ENCODE assay signal across 26 cellular contexts in genomic region chr22:19734163-19734562, GRCh38. TPM values are rescaled to one million over a fixed set of nuclear protein-coding genes. Genes with fewer than 3 reads are reported as not detected.
DNase-seq lines count a peak whose midpoint lies in the region; ATAC-seq, FAIRE-seq and TF ChIP-seq lines count a peak whose summit lies in the region.
"Had no signal": no experiment of that assay in that cellular context is flagged by ENCODE, and none has a peak within 500 bp of the region (broad histone marks: within the 10 kb centered on the region; RNA-seq: fewer than 3 reads in every experiment).

No MANE protein-coding gene starts in this region.

- H3K36me3 Mint-ChIP-seq in activated CD4-positive, alpha-beta T cell treated with anti-CD3 and anti-CD28 coated beads, Interleukin-2, amount 10 ng/mL, durations not matched to agents 24 days and 14 days (ENCODE audit: low read depth) = no peaks in the 10 kb centered on the region
- H3K36me3 Mint-ChIP-seq: CD14-positive monocyte; CD4-positive, alpha-beta memory T cell; CD4-positive, CD25-positive, alpha-beta regulatory T cell; CD8-positive, alpha-beta memory T cell had no signal

- no peak for TF ChIP-seq CTCF in K562 (IDR thresholded peaks at IDR 0.05 in 2 of 3, conservative IDR thresholded peaks at IDR 0.05 in 1 of 3; ENCODE audit: insufficient read depth in 2 of 3, low read depth in 1 of 3, low read length in 3 of 3)

- no peak overlapping the region for H2BK120ac ChIP-seq in neuronal stem cell (ENCODE audit: low read depth, low read length)

- H3K9ac ChIP-seq in K562 (ENCODE audit: insufficient read depth in 1 of 2, low read depth in 2 of 2, low read length in 2 of 2) = 0 out of 4 replicates have a peak overlapping the region, but pooled peaks of 1 of the 2 experiments have one; percentile 6
- H3K9ac ChIP-seq in neuronal stem cell (ENCODE audit: low read depth, low read length, poor library complexity) = no peak overlapping the region
- H3K9ac ChIP-seq: BLaER1 had no signal

- CTCF ChIA-PET in K562 (lab: Yijun Ruan, JAX; ENCODE audit: low intra/inter-chr PET ratio) = no interaction called here

- H3K23ac ChIP-seq in neuronal stem cell (ENCODE audit: low read depth, low read length, poor library complexity) = no peak overlapping the region

- peak overlapping the region; percentile 12 for H3K18ac ChIP-seq in neuronal stem cell (ENCODE audit: low read length)

- no peak for TF ChIP-seq POLR2A in K562 (conservative IDR thresholded peaks at IDR 0.05)

- WGBS in K562 (ENCODE audit: insufficient coverage, low coverage, missing lambda C conversion rate) = 16% methylated on average over 7 of the region's 7 CpGs
- WGBS in neuronal stem cell (ENCODE audit: extremely low coverage in 2 of 2, insufficient read length in 2 of 2, insufficient replicate concordance in 1 of 2), 2 donors = no CpG with 5 or more reads among the region's 7 CpGs

- POLR2A ChIA-PET in K562 (lab: Yijun Ruan, JAX) = interaction anchor here (0.7 to 2.4 kb wide), 3 partner anchors 10 to 179 kb away, joined by 4 to 10 read pairs (median 4); partner anchors contain the start of gene GP1BB

- no peak overlapping the region for H4K8ac ChIP-seq in neuronal stem cell (ENCODE audit: low read depth, low read length)

- peaks cover 5% of the 10 kb centered on the region for H3K4me1 Mint-ChIP-seq in activated CD4-positive, alpha-beta T cell treated with anti-CD3 and anti-CD28 coated beads, Interleukin-2, amount 10 ng/mL, durations not matched to agents 24 days and 14 days

- H3K79me1 ChIP-seq in neuronal stem cell (ENCODE audit: low read depth, low read length) = no peaks in the 10 kb centered on the region

- in situ Hi-C loops in K562 (cut with MboI) = loop anchor here (5.0 kb wide), 1 partner anchor 178 kb away; no protein-coding TSS in a partner anchor

- no peak overlapping the region for H2AFZ ChIP-seq in K562 (ENCODE audit: low read depth, low read length)
- H2AFZ ChIP-seq in neuronal stem cell (ENCODE audit: low read length) = no peak overlapping the region

- TF ChIP-seq RAD21 in K562 (CRISPR knock-in tag; conservative IDR thresholded peaks at IDR 0.05 in 1 of 2, IDR thresholded peaks at IDR 0.05 in 1 of 2) = no peak

- H3K27ac Mint-ChIP-seq in activated CD4-positive, alpha-beta T cell treated with anti-CD3 and anti-CD28 coated beads, Interleukin-2, amount 10 ng/mL, durations not matched to agents 24 days and 14 days = no peak overlapping the region
- H3K27ac Mint-ChIP-seq: CD4-positive, alpha-beta memory T cell; CD4-positive, CD25-positive, alpha-beta regulatory T cell; CD8-positive, alpha-beta memory T cell had no signal

- no peak overlapping the region for H3K4ac ChIP-seq in neuronal stem cell (ENCODE audit: low read length)

- no peak for TF ChIP-seq EP300 in K562 (IDR thresholded peaks at IDR 0.05; ENCODE audit: low read length)

- intact Hi-C loops in K562 (cut with micrococcal nuclease) = loop anchor here (5.0 kb wide), 2 partner anchors 158 to 383 kb away; partner anchors contain the start of genes RANBP1 and TRMT2A
- intact Hi-C loops in activated CD4-positive, alpha-beta T cell treated with anti-CD3 and anti-CD28 coated beads, Interleukin-2, amount 10 ng/mL, durations not matched to agents 24 days and 14 days (cut with micrococcal nuclease) = no loop called here

- H3K14ac ChIP-seq in neuronal stem cell (ENCODE audit: low read length) = no peak overlapping the region

- H3K4me2 ChIP-seq in K562 (ENCODE audit: insufficient read depth, low read length) (no peak overlapping the region), neuronal stem cell (ENCODE audit: insufficient read depth, low read length, poor library complexity, severe bottlenecking) (no peak overlapping the region)
- H3K4me2 ChIP-seq: BLaER1 had no signal

- no peak overlapping the region for H2AK5ac ChIP-seq in neuronal stem cell (ENCODE audit: low read depth, low read length)

- DNase-seq in K562 (ENCODE audit: extremely low read depth in 1 of 4, low spot score in 3 of 4) (no peak), neuronal stem cell (ENCODE audit: low spot score) (no peak)
- DNase-seq in activated CD4-positive, alpha-beta T cell treated with anti-CD3 and anti-CD28 coated beads, Interleukin-2, amount 10 ng/mL, durations not matched to agents 24 days and 14 days = no peak
- DNase-seq: 8988T; ACHN; BE2C; C1 segment of cervical spinal cord; CD4-positive, alpha-beta memory T cell; CD4-positive, CD25-positive, alpha-beta regulatory T cell; CD8-positive, alpha-beta memory T cell; COR-L47; DMS 273 treated with DMSO at 0.1 percent for 48 hours; DMS153; DMS53; DMS79; DND-41; EL; GDM1 had no signal

- peaks cover 0 to 43% of the 10 kb centered on the region in 2 experiments; a peak in 3 of 5 replicates for H3K27me3 ChIP-seq in K562 (ENCODE audit: control insufficient read depth in 2 of 2, insufficient read depth in 2 of 2, low read length in 2 of 2)
- peaks cover 0 to 63% (median 3%) of the 10 kb centered on the region in 3 experiments for H3K27me3 ChIP-seq in neuronal stem cell (ENCODE audit: control insufficient read depth in 3 of 3, insufficient read depth in 3 of 3, low read depth in 1 of 3, low read length in 3 of 3)
- H3K27me3 ChIP-seq: BE2C, BLaER1 had no signal

- H3K4me1 ChIP-seq in K562 (replicated peaks in 1 of 2; ENCODE audit: control insufficient read depth in 2 of 2, insufficient read depth in 2 of 2, low read length in 2 of 2) (peaks cover 11 to 71% of the 10 kb centered on the region in 2 experiments), neuronal stem cell (ENCODE audit: control insufficient read depth in 2 of 2, insufficient read depth in 1 of 2, low read depth in 1 of 2, low read length in 2 of 2) (peaks cover 16 to 22% of the 10 kb centered on the region in 2 donors)
- H3K4me1 ChIP-seq: BE2C had no signal

- no peaks in the 10 kb centered on the region for H3K9me3 Mint-ChIP-seq in activated CD4-positive, alpha-beta T cell treated with anti-CD3 and anti-CD28 coated beads, Interleukin-2, amount 10 ng/mL, durations not matched to agents 24 days and 14 days
- H3K9me3 Mint-ChIP-seq: CD14-positive monocyte; CD4-positive, alpha-beta memory T cell; CD4-positive, CD25-positive, alpha-beta regulatory T cell; CD8-positive, alpha-beta memory T cell had no signal

- H2BK15ac ChIP-seq in neuronal stem cell (ENCODE audit: low read length) = no peak overlapping the region

- no peak overlapping the region for H4K91ac ChIP-seq in neuronal stem cell (ENCODE audit: low read depth, low read length, poor library complexity)

- H2BK5ac ChIP-seq in neuronal stem cell (ENCODE audit: low read length) = peak overlapping the region; percentile 26

- H3K9me1 ChIP-seq in K562 (ENCODE audit: control insufficient read depth, insufficient read depth, low read length) = no peaks in the 10 kb centered on the region

- no peaks in the 10 kb centered on the region for H3K9me3 ChIP-seq in K562 (replicated peaks; ENCODE audit: control insufficient read depth, insufficient read depth, low read depth, low read length)
- H3K9me3 ChIP-seq in neuronal stem cell (replicated peaks in 1 of 2; ENCODE audit: control insufficient read depth in 2 of 2, insufficient read depth in 1 of 2, low read depth in 1 of 2, low read length in 2 of 2) = no peaks in the 10 kb centered on the region
- H3K9me3 ChIP-seq: BE2C, BLaER1 had no signal

- ATAC-seq in K562 (no peak), HG03280 (IDR thresholded peaks at IDR 0.05; ENCODE audit: unreplicated experiment) (no peak)
- ATAC-seq: GM12878 had no signal

- no peaks in the 10 kb centered on the region for H3K79me2 ChIP-seq in K562 (ENCODE audit: control insufficient read depth, insufficient read depth, low read length)

- H4K20me1 ChIP-seq in K562 (replicated peaks; ENCODE audit: control insufficient read depth, insufficient read depth, low read length) = peaks cover 16% of the 10 kb centered on the region
- H4K20me1 ChIP-seq: BLaER1 had no signal

- H3K27ac ChIP-seq in K562 (ENCODE audit: extremely low read depth, low read depth, low read length) = no peak overlapping the region
- H3K27ac ChIP-seq in neuronal stem cell (replicated peaks; ENCODE audit: low read length) = no peak overlapping the region
- H3K27ac ChIP-seq: BLaER1 had no signal

- BruUV-seq in K562 (replicated peaks; lab: Mats Ljungman, UMichigan) = no TSS peak

- no peak overlapping the region for H3K4me3 Mint-ChIP-seq in activated CD4-positive, alpha-beta T cell treated with anti-CD3 and anti-CD28 coated beads, Interleukin-2, amount 10 ng/mL, durations not matched to agents 24 days and 14 days
- H3K4me3 Mint-ChIP-seq: CD14-positive monocyte; CD4-positive, alpha-beta memory T cell; CD4-positive, CD25-positive, alpha-beta regulatory T cell; CD8-positive, alpha-beta memory T cell had no signal

- peak overlapping the region; percentile 46 for H2BK12ac ChIP-seq in neuronal stem cell (ENCODE audit: low read length)

- H3K4me3 ChIP-seq in K562 = no peak overlapping the region
- H3K4me3 ChIP-seq in neuronal stem cell (ENCODE audit: low read length in 2 of 2) = no peak overlapping the region
- H3K4me3 ChIP-seq: BLaER1, GM12878 had no signal

- H3K27me3 Mint-ChIP-seq in activated CD4-positive, alpha-beta T cell treated with anti-CD3 and anti-CD28 coated beads, Interleukin-2, amount 10 ng/mL, durations not matched to agents 24 days and 14 days = peaks cover 1% of the 10 kb centered on the region

- FAIRE-seq in K562 (lab: Jason Lieb, UNC) = no peak
- FAIRE-seq: A204.1, GM12878, GM12892, GM18507 had no signal

- H3K36me3 ChIP-seq in K562 (ENCODE audit: control insufficient read depth, insufficient read depth, low read length) = no peaks in the 10 kb centered on the region
- H3K36me3 ChIP-seq in neuronal stem cell (replicated peaks in 1 of 2; ENCODE audit: control insufficient read depth in 2 of 2, insufficient read depth in 2 of 2, low read length in 2 of 2) = no peaks in the 10 kb centered on the region
- H3K36me3 ChIP-seq: BE2C, BLaER1 had no signal

RNA-seq across cellular contexts. Expression of gene GP1BB, which starts 10.8 kb away (rescaled TPM):
- 12.5 and 89.3 TPM in 2 replicates for total RNA-seq in K562 (2011; cell fraction: chromatin; rRNA removed; ENCODE audit: low replicate concordance)
- total RNA-seq in K562 (2011; cell fraction: nucleolus; rRNA removed) = 145 and 149 TPM in 2 replicates
- 44.7 and 52.3 TPM in 2 replicates for total RNA-seq in K562 (2011; cell fraction: nucleoplasm; rRNA removed)
- total RNA-seq in K562 (2014; rRNA removed) = 85.2 and 90.0 TPM in 2 replicates
- total RNA-seq in K562 (2014; rRNA removed; fragmentation: Illumina TruSeq; extraction: Trizol) = 2.1 and 2.8 TPM in 2 replicates
- total RNA-seq in K562 (2015; rRNA removed; fragmentation: Illumina TruSeq; extraction: Trizol) = 1.6 and 5.2 TPM in 2 replicates
- 139 and 162 TPM in 2 replicates for total RNA-seq in K562 (2021)
- 9.2 and 33.6 TPM in 2 replicates for polyA plus RNA-seq in K562 (2011; rRNA removed)
- 60.0 and 286 TPM in 2 replicates for polyA plus RNA-seq in K562 (2011; cell fraction: cytosol; rRNA removed)
- polyA plus RNA-seq in K562 (2011; cell fraction: nucleus; rRNA removed) = 103 and 165 TPM in 2 replicates
- polyA plus RNA-seq in K562 (2012) = 49.9 and 97.0 TPM in 2 replicates
- 1.6 and 15.2 TPM in 2 replicates for polyA plus RNA-seq in K562 (2014; fragmentation: Illumina TruSeq; extraction: Trizol)
- polyA plus RNA-seq in K562 (2014; fragmentation: Nextera tagmentation; extraction: Ambion mirVana) = 1 to 10 TPM in 1 of 2 experiments, under 1 TPM in 1; 0.69 to 1.1 TPM
- polyA plus RNA-seq in K562 (2014; rRNA removed) = 110 and 150 TPM in 2 replicates
- polyA minus RNA-seq in K562 (2011; rRNA and poly(A)+ RNA removed) = 2.4 and 2.8 TPM in 2 replicates
- 43.2 and 113 TPM in 2 replicates for polyA minus RNA-seq in K562 (2011; cell fraction: cytosol; rRNA and poly(A)+ RNA removed)
- polyA minus RNA-seq in K562 (2011; cell fraction: nucleus; rRNA and poly(A)+ RNA removed) = 19.4 and 37.3 TPM in 2 replicates
- 2.5 TPM for polyA plus RNA-seq in neuronal stem cell (2013, experiment 1 of 2)
- 2.6 TPM for polyA plus RNA-seq in neuronal stem cell (2013, experiment 2 of 2)
- not detected in 2 replicates for total RNA-seq in activated CD4-positive, alpha-beta T cell treated with anti-CD3 and anti-CD28 coated beads, Interleukin-2, amount 10 ng/mL, durations not matched to agents 24 days and 14 days
- total RNA-seq: CD4-positive, alpha-beta memory T cell; CD8-positive, alpha-beta memory T cell had no signal
- polyA plus RNA-seq: CD4-positive, alpha-beta memory T cell; CD4-positive, CD25-positive, alpha-beta regulatory T cell; CD8-positive, alpha-beta memory T cell had no signal

RNA-seq across cellular contexts. Expression of gene SEPTIN5, which starts 19.9 kb away (rescaled TPM):
- total RNA-seq in K562 (2011; cell fraction: chromatin; rRNA removed; ENCODE audit: low replicate concordance) = 625 and 1,610 TPM in 2 replicates
- 538 and 650 TPM in 2 replicates for total RNA-seq in K562 (2011; cell fraction: nucleolus; rRNA removed)
- total RNA-seq in K562 (2011; cell fraction: nucleoplasm; rRNA removed) = 407 and 495 TPM in 2 replicates
- total RNA-seq in K562 (2014; rRNA removed) (116 and 125 TPM in 2 replicates), K562 (2014; rRNA removed; fragmentation: Illumina TruSeq; extraction: Trizol) (92.5 and 94.6 TPM in 2 replicates), K562 (2015; rRNA removed; fragmentation: Illumina TruSeq; extraction: Trizol) (28.1 and 34.9 TPM in 2 replicates), K562 (2021) (177 and 195 TPM in 2 replicates)
- polyA plus RNA-seq in K562 (2011; rRNA removed) (119 and 238 TPM in 2 replicates), K562 (2014; fragmentation: Illumina TruSeq; extraction: Trizol) (135 and 164 TPM in 2 replicates), K562 (2014; fragmentation: Nextera tagmentation; extraction: Ambion mirVana) (1 to 10 TPM in 1 of 2 experiments, under 1 TPM in 1; 0.03 to 1.9 TPM), K562 (2014; rRNA removed) (129 and 135 TPM in 2 replicates)
- polyA plus RNA-seq in K562 (2011; cell fraction: cytosol; rRNA removed) = 143 and 156 TPM in 2 replicates
- 671 and 957 TPM in 2 replicates for polyA plus RNA-seq in K562 (2011; cell fraction: nucleus; rRNA removed)
- 122 and 123 TPM in 2 replicates for polyA plus RNA-seq in K562 (2012)
- polyA minus RNA-seq in K562 (2011; rRNA and poly(A)+ RNA removed) = 306 and 458 TPM in 2 replicates
- polyA minus RNA-seq in K562 (2011; cell fraction: cytosol; rRNA and poly(A)+ RNA removed) = 83.2 and 205 TPM in 2 replicates
- 284 and 666 TPM in 2 replicates for polyA minus RNA-seq in K562 (2011; cell fraction: nucleus; rRNA and poly(A)+ RNA removed)
- 23.1 TPM for polyA plus RNA-seq in neuronal stem cell (2013, experiment 1 of 2)
- 21.3 TPM for polyA plus RNA-seq in neuronal stem cell (2013, experiment 2 of 2)
- 0.44 and 1.4 TPM in 2 replicates for total RNA-seq in activated CD4-positive, alpha-beta T cell treated with anti-CD3 and anti-CD28 coated beads, Interleukin-2, amount 10 ng/mL, durations not matched to agents 24 days and 14 days
- total RNA-seq: CD4-positive, alpha-beta memory T cell had no signal
- polyA plus RNA-seq: CD4-positive, alpha-beta memory T cell; CD4-positive, CD25-positive, alpha-beta regulatory T cell; CD8-positive, alpha-beta memory T cell had no signal

RNA-seq across cellular contexts. Expression of gene TBX1, which starts 26.4 kb away (rescaled TPM):
- total RNA-seq in K562 (2011; cell fraction: chromatin; rRNA removed; ENCODE audit: low replicate concordance) = 31.9 and 90.7 TPM in 2 replicates
- 41.9 and 52.4 TPM in 2 replicates for total RNA-seq in K562 (2011; cell fraction: nucleolus; rRNA removed)
- 40.6 and 47.0 TPM in 2 replicates for total RNA-seq in K562 (2011; cell fraction: nucleoplasm; rRNA removed)
- 8.9 and 14.0 TPM in 2 replicates for total RNA-seq in K562 (2014; rRNA removed)
- 2.1 and 2.6 TPM in 2 replicates for total RNA-seq in K562 (2014; rRNA removed; fragmentation: Illumina TruSeq; extraction: Trizol)
- total RNA-seq in K562 (2015; rRNA removed; fragmentation: Illumina TruSeq; extraction: Trizol) = 3.5 and 3.9 TPM in 2 replicates
- 34.2 and 35.0 TPM in 2 replicates for total RNA-seq in K562 (2021)
- polyA plus RNA-seq in K562 (2011; rRNA removed) = 2.5 and 9.5 TPM in 2 replicates
- 5.8 and 7.7 TPM in 2 replicates for polyA plus RNA-seq in K562 (2011; cell fraction: cytosol; rRNA removed)
- polyA plus RNA-seq in K562 (2011; cell fraction: nucleus; rRNA removed) = 55.1 and 87.1 TPM in 2 replicates
- 12.4 and 14.0 TPM in 2 replicates for polyA plus RNA-seq in K562 (2012)
- polyA plus RNA-seq in K562 (2014; fragmentation: Illumina TruSeq; extraction: Trizol) = 8.0 and 12.8 TPM in 2 replicates
- under 1 TPM; 0.07 to 0.11 TPM for polyA plus RNA-seq in K562 (2014; fragmentation: Nextera tagmentation; extraction: Ambion mirVana)
- polyA plus RNA-seq in K562 (2014; rRNA removed) = 14.7 and 17.1 TPM in 2 replicates
- 2.2 and 5.5 TPM in 2 replicates for polyA minus RNA-seq in K562 (2011; rRNA and poly(A)+ RNA removed)
- 5.4 and 22.9 TPM in 2 replicates for polyA minus RNA-seq in K562 (2011; cell fraction: cytosol; rRNA and poly(A)+ RNA removed)
- polyA minus RNA-seq in K562 (2011; cell fraction: nucleus; rRNA and poly(A)+ RNA removed) = 20.1 and 45.7 TPM in 2 replicates
- polyA plus RNA-seq in neuronal stem cell (2013, experiment 1 of 2) = 0.31 TPM
- 0.26 TPM for polyA plus RNA-seq in neuronal stem cell (2013, experiment 2 of 2)
- 0.09 TPM in 1 of 2 replicates, not detected in the other for total RNA-seq in activated CD4-positive, alpha-beta T cell treated with anti-CD3 and anti-CD28 coated beads, Interleukin-2, amount 10 ng/mL, durations not matched to agents 24 days and 14 days
- total RNA-seq: CD4-positive, alpha-beta memory T cell; CD4-positive, CD25-positive, alpha-beta regulatory T cell; CD8-positive, alpha-beta memory T cell; GM12878 had no signal
- polyA plus RNA-seq: AG04450; CD14-positive monocyte; CD4-positive, alpha-beta memory T cell; CD4-positive, CD25-positive, alpha-beta regulatory T cell; CD8-positive, alpha-beta memory T cell; GM12878 had no signal

Comparison
In these comparisons a context has a peak if more than half of its experiments do, and no peak if none do; other contexts are left out.
1. RNA of gene SEPTIN5, which starts 19.9 kb away (total RNA-seq): 28.1 to 1,610 TPM in K562; 0.44 to 1.4 TPM in activated CD4-positive, alpha-beta T cell treated with anti-CD3 and anti-CD28 coated beads, Interleukin-2, amount 10 ng/mL, durations not matched to agents 24 days and 14 days; every median in the first group is over 10 times any median in the second.